Comparison of ENCODE assay signal across 21 cellular contexts in genomic region chr7:139246905-139247304, GRCh38. TPM values are rescaled to one million over a fixed set of nuclear protein-coding genes. Genes with fewer than 3 reads are reported as not detected.
DNase-seq lines count a peak whose midpoint lies in the region; ATAC-seq, FAIRE-seq and TF ChIP-seq lines count a peak whose summit lies in the region.
"Had no signal": no experiment of that assay in that cellular context is flagged by ENCODE, and none has a peak within 500 bp of the region (broad histone marks: within the 10 kb centered on the region; RNA-seq: fewer than 3 reads in every experiment).

No MANE protein-coding gene starts in this region.

- no peak overlapping the region for H3K27ac ChIP-seq in dorsolateral prefrontal cortex

- H3K27me3 Mint-ChIP-seq in HFFc6 (ENCODE audit: insufficient read depth), result no peaks in the 10 kb centered on the region

- H3K36me3 ChIP-seq in bronchial epithelial cell (ENCODE audit: control insufficient read depth, insufficient read depth, low read length), result peaks cover 4% of the 10 kb centered on the region

- H3K4me1 Mint-ChIP-seq in HFFc6 (ENCODE audit: low read depth), result peaks cover 40% of the 10 kb centered on the region
- H3K4me1 Mint-ChIP-seq in stimulated activated effector memory CD8-positive, alpha-beta T cell treated with anti-CD3 and anti-CD28 coated beads, Interleukin-12 subunit alpha, Interleukin-12 subunit beta, amount 100 ng/mL, for 72 hours, result peaks cover 32% of the 10 kb centered on the region
- H3K4me1 Mint-ChIP-seq: nephron progenitor cell had no signal

- no peaks in the 10 kb centered on the region for H3K9me3 Mint-ChIP-seq in HFFc6
- no peaks in the 10 kb centered on the region for H3K9me3 Mint-ChIP-seq in stimulated activated effector memory CD8-positive, alpha-beta T cell treated with anti-CD3 and anti-CD28 coated beads, Interleukin-12 subunit alpha, Interleukin-12 subunit beta, amount 100 ng/mL, for 72 hours
- H3K9me3 Mint-ChIP-seq: nephron progenitor cell had no signal

- peak; percentile 61 for DNase-seq in AG08395 (ENCODE audit: low spot score)
- DNase-seq in HFFc6, result peak; percentile 64
- peak; percentile 38 for DNase-seq in bronchial epithelial cell (ENCODE audit: low read depth)
- DNase-seq in myocyte (ENCODE audit: low read depth), result peak; percentile 70
- DNase-seq in dorsolateral prefrontal cortex, result no peak
- DNase-seq in stimulated activated effector memory CD8-positive, alpha-beta T cell treated with anti-CD3 and anti-CD28 coated beads, Interleukin-12 subunit alpha, Interleukin-12 subunit beta, amount 100 ng/mL, for 72 hours (ENCODE audit: low spot score in 2 of 2), result no peak
- DNase-seq in NOMO-1 treated with dmso at 0.1 percent for 144 hours (lab: John Stamatoyannopoulos, UW; ENCODE audit: unreplicated experiment), result no peak
- DNase-seq: AML-193, amygdala, COR-L47, GDM1, head of caudate nucleus, NCI-H2081, NCI-H524, nephron progenitor cell, retina, SHP77, T-helper 2 cell had no signal

- H3K36me3 Mint-ChIP-seq in HFFc6 (ENCODE audit: low read depth), result peaks cover 25% of the 10 kb centered on the region
- peaks cover 66% of the 10 kb centered on the region for H3K36me3 Mint-ChIP-seq in stimulated activated effector memory CD8-positive, alpha-beta T cell treated with anti-CD3 and anti-CD28 coated beads, Interleukin-12 subunit alpha, Interleukin-12 subunit beta, amount 100 ng/mL, for 72 hours

- H3K4me3 ChIP-seq in bronchial epithelial cell (ENCODE audit: low read depth, low read length), result no peak overlapping the region
- no peak overlapping the region for H3K4me3 ChIP-seq in dorsolateral prefrontal cortex
- H3K4me3 ChIP-seq: lung had no signal

- no peaks in the 10 kb centered on the region for H3K27me3 ChIP-seq in bronchial epithelial cell (ENCODE audit: control insufficient read depth, insufficient read depth, low read length)
- H3K27me3 ChIP-seq in dorsolateral prefrontal cortex, result no peaks in the 10 kb centered on the region

- intact Hi-C loops in dorsolateral prefrontal cortex (cut with DNase I), result no loop called here

- no peak for ATAC-seq in HG02571 (IDR thresholded peaks at IDR 0.05; ENCODE audit: unreplicated experiment)
- no peak for ATAC-seq in stimulated activated effector memory CD8-positive, alpha-beta T cell treated with anti-CD3 and anti-CD28 coated beads, Interleukin-12 subunit alpha, Interleukin-12 subunit beta, amount 100 ng/mL, for 72 hours

- H3K4me3 Mint-ChIP-seq in HFFc6, result no peak overlapping the region; the same call in 1 of the 2 replicates
- H3K4me3 Mint-ChIP-seq in stimulated activated effector memory CD8-positive, alpha-beta T cell treated with anti-CD3 and anti-CD28 coated beads, Interleukin-12 subunit alpha, Interleukin-12 subunit beta, amount 100 ng/mL, for 72 hours, result no peak overlapping the region
- H3K4me3 Mint-ChIP-seq: nephron progenitor cell had no signal

- no peak for TF ChIP-seq CTCF in HFFc6 (IDR thresholded peaks at IDR 0.05)
- TF ChIP-seq CTCF in bronchial epithelial cell (IDR thresholded peaks at IDR 0.05; ENCODE audit: insufficient read depth, low read length, severe bottlenecking), result no peak
- TF ChIP-seq CTCF in dorsolateral prefrontal cortex (IDR thresholded peaks at IDR 0.05 in 54 of 56, conservative IDR thresholded peaks at IDR 0.05 in 2 of 56; ENCODE audit: low read depth in 1 of 56, partially characterized antibody in 56 of 56), result no peak

- FAIRE-seq in bronchial epithelial cell (lab: Jason Lieb, UNC), result no peak
- FAIRE-seq: islet of Langerhans had no signal

- peak overlapping the region; percentile 81 for H3K27ac Mint-ChIP-seq in HFFc6
- no peak overlapping the region for H3K27ac Mint-ChIP-seq in stimulated activated effector memory CD8-positive, alpha-beta T cell treated with anti-CD3 and anti-CD28 coated beads, Interleukin-12 subunit alpha, Interleukin-12 subunit beta, amount 100 ng/mL, for 72 hours
- H3K27ac Mint-ChIP-seq: nephron progenitor cell had no signal

RNA-seq across cellular contexts. Expression of gene UBN2, which starts 15.9 kb away (rescaled TPM):
- total RNA-seq in HFFc6 (2021; fragmentation: NEBNext Ultra II Directional; extraction: Animal tissue kit (Norgen Biotek cat#: 25700)), result 10 to 100 TPM in 1 of 6 experiments, 1 to 10 TPM in 5; 7.7 to 10.1 (median 9.3) TPM
- total RNA-seq in bronchial epithelial cell (5.0 and 5.8 TPM in 2 replicates), myocyte (10.4 and 12.1 TPM in 2 replicates), dorsolateral prefrontal cortex (10 to 100 TPM; 40.4 to 73.9 (median 54.8) TPM)
- polyA plus RNA-seq in myocyte (2012), result 3.3 TPM

Comparison
In these comparisons a context has a peak if more than half of its experiments do, and no peak if none do; other contexts are left out.
1. DNase-seq: peak in AG08395 (single experiment), HFFc6 (single experiment), bronchial epithelial cell (single experiment) and myocyte (single experiment); none in dorsolateral prefrontal cortex (0 of 10), stimulated activated effector memory CD8-positive, alpha-beta T cell treated with anti-CD3 and anti-CD28 coated beads, Interleukin-12 subunit alpha, Interleukin-12 subunit beta, amount 100 ng/mL, for 72 hours (0 of 2) and NOMO-1 treated with dmso at 0.1 percent for 144 hours (single experiment).